In genomic region chr16:80997139-80997798, GRCh38 we compare ENCODE assay signal across 8 cellular contexts. TPM values are rescaled to one million over a fixed set of nuclear protein-coding genes. Genes with fewer than 3 reads are reported as not detected.
DNase-seq lines count a peak whose midpoint lies in the region; ATAC-seq and TF ChIP-seq lines count a peak whose summit lies in the region.

No MANE protein-coding gene starts in this region.

- H3K36me3 ChIP-seq in GM06990 (ENCODE audit: control insufficient read depth, insufficient read depth, low read length) (no peaks in the 10 kb centered on the region), Peyer's patch (no peaks in the 10 kb centered on the region)

- peak overlapping the region; percentile 62 for H3K4me3 ChIP-seq in GM06990 (replicated peaks; ENCODE audit: low read depth, low read length)
- peak overlapping the region; percentile 3 to 41 (median 32) for H3K4me3 ChIP-seq in Peyer's patch

- intact Hi-C loops in left colon (cut with DNase I, micrococcal nuclease) = no loop called here

- H3K27me3 ChIP-seq in GM06990 (replicated peaks; ENCODE audit: control insufficient read depth, insufficient read depth, low read length) = no peaks in the 10 kb centered on the region
- no peaks in the 10 kb centered on the region for H3K27me3 ChIP-seq in Peyer's patch

- no peak for TF ChIP-seq POLR2A in Peyer's patch (IDR thresholded peaks at IDR 0.05)

- H3K9me3 ChIP-seq in Peyer's patch = no peaks in the 10 kb centered on the region

- ATAC-seq in GM21619 (IDR thresholded peaks at IDR 0.05; ENCODE audit: unreplicated experiment) (peak; percentile 63), left colon (peak; percentile 71)

- TF ChIP-seq CTCF in GM06990 (IDR thresholded peaks at IDR 0.05; ENCODE audit: insufficient read depth, low read length, poor library complexity, severe bottlenecking) (no peak), Peyer's patch (IDR thresholded peaks at IDR 0.05) (no peak)

- H3K27ac ChIP-seq in Peyer's patch = peak overlapping the region; percentile 33 to 67 (median 44)

- DNase-seq in GM06990 (ENCODE audit: extremely low read depth, insufficient read length) = no peak
- no peak for DNase-seq in Peyer's patch
- no peak for DNase-seq in left colon
- no peak for DNase-seq in NCI-H1417 (lab: John Stamatoyannopoulos, UW)
- no peak for DNase-seq in NCI-H2107 treated with DMSO at 0.1 percent for 48 hours (lab: John Stamatoyannopoulos, UW; ENCODE audit: unreplicated experiment)
- DNase-seq in cerebellar nuclear complex (lab: John Stamatoyannopoulos, UW) = no peak
- DNase-seq in activated effector memory CD4-positive, alpha-beta T cell treated with Interleukin-2 at 50 U/mL for 16 hours = no peak

- peaks cover 0 to 4% (median 0%) of the 10 kb centered on the region in 4 donors for H3K4me1 ChIP-seq in Peyer's patch

RNA-seq across cellular contexts. Expression of gene CMC2, which starts 9.4 kb away (rescaled TPM):
- total RNA-seq in Peyer's patch = 10 to 100 TPM; 14.0 to 54.5 (median 34.3) TPM
- total RNA-seq in left colon = 10 to 100 TPM; 50.6 to 53.6 TPM

RNA-seq across cellular contexts. Expression of gene CENPN, which starts 9.7 kb away (rescaled TPM):
- total RNA-seq in Peyer's patch (10 to 100 TPM in 1 of 4 donors, 1 to 10 TPM in 2, under 1 TPM in 1; 0.47 to 88.3 (median 3.5) TPM), left colon (1 to 10 TPM; 7.7 to 9.7 TPM)

RNA-seq across cellular contexts. Expression of gene ATMIN, which starts 38.4 kb away (rescaled TPM):
- total RNA-seq in Peyer's patch (10 to 100 TPM; 25.6 to 37.0 (median 32.6) TPM), left colon (10 to 100 TPM; 25.5 to 34.4 TPM)
